ENCODE assay signal across 21 cellular contexts in genomic region chr6:120304223-120304622, GRCh38.
"Had no signal": no experiment of that assay in that cellular context is flagged by ENCODE, and none has a peak within 500 bp of the region (broad histone marks: within the 10 kb centered on the region; RNA-seq: fewer than 3 reads in every experiment).

No MANE protein-coding gene starts in this region.

- FAIRE-seq: endometrium, frontal cortex had no signal

- H3K27me3 ChIP-seq: heart left ventricle, neutrophil, right lobe of liver, suprapubic skin, thyroid gland had no signal

- DNase-seq: effector memory CD4-positive, alpha-beta T cell; heart left ventricle; hippocampal formation; left colon; left ventricle myocardium superior; mesendoderm; naive thymus-derived CD4-positive, alpha-beta T cell; psoas muscle; retina; right lobe of liver; stimulated activated CD4-positive, alpha-beta T cell treated with anti-CD3 and anti-CD28 coated beads, Interleukin-4, amount 100 ng/mL, for 1 hour; stimulated activated CD8-positive, alpha-beta memory T cell treated with anti-CD3 and anti-CD28 coated beads, Interleukin-4, amount 100 ng/mL, for 48 hours; stimulated activated naive CD8-positive, alpha-beta T cell treated with anti-CD3 and anti-CD28 coated beads, Interleukin-15, Interleukin-2, amounts not matched to agents 100 U/mL and 50 U/mL, for 24 hours; thyroid gland; uterus had no signal

- ATAC-seq: esophagus mucosa; heart left ventricle; left colon; left ventricle myocardium superior; naive thymus-derived CD4-positive, alpha-beta T cell; psoas muscle; right lobe of liver; stimulated activated effector memory CD8-positive, alpha-beta T cell treated with anti-CD3 and anti-CD28 coated beads, Interleukin-12 subunit alpha, Interleukin-12 subunit beta, amount 100 ng/mL, for 72 hours; stimulated activated naive CD8-positive, alpha-beta T cell treated with anti-CD3 and anti-CD28 coated beads, Interleukin-15, Interleukin-2, amounts not matched to agents 100 U/mL and 50 U/mL, for 24 hours had no signal

- H3K36me3 ChIP-seq: heart left ventricle, neutrophil, right lobe of liver, suprapubic skin, thyroid gland had no signal

- H3K4me3 ChIP-seq: heart left ventricle, psoas muscle, right lobe of liver, suprapubic skin, thyroid gland, uterus had no signal
